14 cellular contexts compared by ENCODE assay signal in genomic region chr6:136728033-136728939, GRCh38.
DNase-seq lines count a peak whose midpoint lies in the region; ATAC-seq, FAIRE-seq and TF ChIP-seq lines count a peak whose summit lies in the region.
"Had no signal": no experiment of that assay in that cellular context is flagged by ENCODE, and none has a peak within 500 bp of the region (broad histone marks: within the 10 kb centered on the region; RNA-seq: fewer than 3 reads in every experiment).

No MANE protein-coding gene starts in this region.

- CTCF ChIA-PET in T-cell (lab: Charles Lee), result interaction anchor here (0.5 to 1.0 kb wide), 2 partner anchors 82 to 101 kb away, joined by 4 read pairs; no protein-coding TSS in a partner anchor

- POLR2A ChIA-PET in T-cell (lab: Charles Lee), result interaction anchor here (0.6 to 0.8 kb wide), 4 partner anchors 12 to 413 kb away, joined by 3 to 15 read pairs (median 8); no protein-coding TSS in a partner anchor

- peaks cover 28 to 70% (median 39%) of the 10 kb centered on the region in 3 donors for H3K4me1 Mint-ChIP-seq in T-cell

- no peaks in the 10 kb centered on the region for H3K9me3 ChIP-seq in BE2C
- no peaks in the 10 kb centered on the region for H3K9me3 ChIP-seq in upper lobe of right lung
- H3K9me3 ChIP-seq: A549, Caco-2 had no signal

- H3K27ac ChIP-seq in upper lobe of right lung, result no peak overlapping the region
- H3K27ac ChIP-seq: A549, KMS-11 had no signal

- H3K4me3 Mint-ChIP-seq in T-cell, result no peak overlapping the region
- H3K4me3 Mint-ChIP-seq: H9 had no signal

- peak overlapping the region; percentile 11 to 50 for H3K27ac Mint-ChIP-seq in T-cell

- H3K9me3 Mint-ChIP-seq in T-cell, result peaks cover 0 to 4% (median 0%) of the 10 kb centered on the region in 3 donors
- H3K9me3 Mint-ChIP-seq: H9 had no signal

- H3K4me3 ChIP-seq in BE2C (ENCODE audit: low read depth, low read length) (no peak overlapping the region), epithelial cell of esophagus (ENCODE audit: low read length) (no peak overlapping the region), upper lobe of right lung (no peak overlapping the region)
- H3K4me3 ChIP-seq: A549 had no signal

- H3K36me3 ChIP-seq in BE2C, result no peaks in the 10 kb centered on the region
- no peaks in the 10 kb centered on the region for H3K36me3 ChIP-seq in upper lobe of right lung

- intact Hi-C loops in upper lobe of right lung (cut with DNase I), result no loop called here
- intact Hi-C loops in left ventricle myocardium superior (cut with micrococcal nuclease), result no loop called here

- no peaks in the 10 kb centered on the region for H3K27me3 Mint-ChIP-seq in T-cell

- ATAC-seq in T-cell (replicated peaks in 1 of 4) (no peak), upper lobe of right lung (no peak), HG03520 (IDR thresholded peaks at IDR 0.05; ENCODE audit: unreplicated experiment) (no peak), GM21723 (IDR thresholded peaks at IDR 0.05; ENCODE audit: unreplicated experiment) (no peak), left ventricle myocardium superior (no peak)
- ATAC-seq: A549 had no signal

- peak; percentile 11 for FAIRE-seq in GM19239 (lab: Jason Lieb, UNC)
- FAIRE-seq: A549 had no signal

- no peaks in the 10 kb centered on the region for H3K27me3 ChIP-seq in BE2C
- no peaks in the 10 kb centered on the region for H3K27me3 ChIP-seq in upper lobe of right lung

- TF ChIP-seq CTCF in BE2C (IDR thresholded peaks at IDR 0.05; ENCODE audit: low read depth, low read length), result no peak
- TF ChIP-seq CTCF in epithelial cell of esophagus (IDR thresholded peaks at IDR 0.05; ENCODE audit: insufficient read depth, low read depth, low read length, missing control alignments), result no peak
- no peak for TF ChIP-seq CTCF in upper lobe of right lung (IDR thresholded peaks at IDR 0.05)

- peak; percentile 41 for DNase-seq in BE2C
- DNase-seq in GM19239 (ENCODE audit: insufficient read length, low spot score), result no peak
- no peak for DNase-seq in T-cell
- DNase-seq in epithelial cell of esophagus (ENCODE audit: low read depth), result peak; percentile 33
- DNase-seq in upper lobe of right lung, result no peak
- DNase-seq in left ventricle myocardium superior, result no peak
- DNase-seq: C1 segment of cervical spinal cord, Caco-2, H9, NCI-H1436 had no signal

- H3K36me3 Mint-ChIP-seq in T-cell, result peaks cover 16% of the 10 kb centered on the region

- H3K4me1 ChIP-seq in BE2C (peaks cover 14% of the 10 kb centered on the region), upper lobe of right lung (no peaks in the 10 kb centered on the region)
- H3K4me1 ChIP-seq: Caco-2 had no signal

Comparison
In these comparisons a context has a peak if more than half of its experiments do, and no peak if none do; other contexts are left out.
1. DNase-seq: peak in BE2C (single experiment) and epithelial cell of esophagus (single experiment); none in GM19239 (single experiment), T-cell (0 of 34), upper lobe of right lung (single experiment) and left ventricle myocardium superior (single experiment).